24 cellular contexts compared by ENCODE assay signal in genomic region chr10:21464134-21464533, GRCh38.
A peak's percentile ranks its signal among the peaks of the same experiment; 100 is the strongest.
DNase-seq lines count a peak whose midpoint lies in the region; ATAC-seq and TF ChIP-seq lines count a peak whose summit lies in the region.
"Had no signal": no experiment of that assay in that cellular context is flagged by ENCODE, and none has a peak within 500 bp of the region (broad histone marks: within the 10 kb centered on the region; RNA-seq: fewer than 3 reads in every experiment).

No MANE protein-coding gene starts in this region.

- H3K27ac ChIP-seq in sigmoid colon (no peak overlapping the region), A673 (ENCODE audit: low read depth, low read length, poor library complexity, severe bottlenecking) (no peak overlapping the region)
- H3K27ac ChIP-seq: left ventricle myocardium inferior, SJSA1, skin epidermis, stomach, tibial nerve had no signal

- BruUV-seq in A673 (replicated peaks; lab: Mats Ljungman, UMichigan): no TSS peak

- H3K27me3 ChIP-seq in sigmoid colon (no peaks in the 10 kb centered on the region), A673 (replicated peaks; ENCODE audit: insufficient read depth, low read depth, low read length, poor library complexity) (no peaks in the 10 kb centered on the region)
- H3K27me3 ChIP-seq: SJSA1, stomach, tibial nerve had no signal

- no peak overlapping the region for H3K4me3 ChIP-seq in fibroblast of pulmonary artery (replicated peaks; ENCODE audit: low read depth, low read length)
- H3K4me3 ChIP-seq in sigmoid colon: no peak overlapping the region
- H3K4me3 ChIP-seq in A673 (ENCODE audit: low read depth, low read length, poor library complexity, severe bottlenecking): no peak overlapping the region
- H3K4me3 ChIP-seq: K562, left ventricle myocardium inferior, SJSA1, skin epidermis, stomach, tibial nerve had no signal

- H3K36me3 ChIP-seq in sigmoid colon: no peaks in the 10 kb centered on the region
- H3K36me3 ChIP-seq in A673 (ENCODE audit: insufficient read depth, low read length, poor library complexity, severe bottlenecking): no peaks in the 10 kb centered on the region
- H3K36me3 ChIP-seq: left ventricle myocardium inferior, SJSA1, stomach, tibial nerve had no signal

- no peak for TF ChIP-seq EP300 in sigmoid colon (IDR thresholded peaks at IDR 0.05)

- WGBS in sigmoid colon, 2 donors: 86 to 89% methylated on average over 7 of the region's 7 CpGs

- ATAC-seq in GM18505 (IDR thresholded peaks at IDR 0.05; ENCODE audit: unreplicated experiment): no peak
- ATAC-seq: activated CD4-positive, CD25-positive, alpha-beta regulatory T cell treated with anti-CD3 and anti-CD28 coated beads, Interleukin-2, amount 50 U/mL, for 24 hours; activated CD8-positive, alpha-beta T cell treated with anti-CD3 and anti-CD28 coated beads for 36 hours; activated naive CD4-positive, alpha-beta T cell treated with anti-CD3 and anti-CD28 coated beads, Interleukin-2, amount 50 U/mL, for 72 hours; K562; naive thymus-derived CD8-positive, alpha-beta T cell had no signal

- H3K9me3 ChIP-seq in sigmoid colon (no peaks in the 10 kb centered on the region), A673 (ENCODE audit: low read depth, low read length, poor library complexity, severe bottlenecking) (no peaks in the 10 kb centered on the region)
- H3K9me3 ChIP-seq: SJSA1, stomach, tibial nerve had no signal

- TF ChIP-seq POLR2A in sigmoid colon (IDR thresholded peaks at IDR 0.05) (no peak), GM18505 (IDR thresholded peaks at IDR 0.05; ENCODE audit: borderline replicate concordance, extremely low read depth, insufficient read depth, insufficient read length) (no peak)

- TF ChIP-seq CTCF in fibroblast of pulmonary artery (IDR thresholded peaks at IDR 0.05; ENCODE audit: low read length, missing control alignments): no peak
- TF ChIP-seq CTCF in sigmoid colon (IDR thresholded peaks at IDR 0.05): no peak
- no peak for TF ChIP-seq CTCF in A673 (conservative IDR thresholded peaks at IDR 0.05; ENCODE audit: low read depth, low read length)

- DNase-seq in EH (ENCODE audit: low read depth) (peak; percentile 59), HT1080 (ENCODE audit: low read depth) (peak; percentile 16), fibroblast of pulmonary artery (ENCODE audit: low read depth) (peak; percentile 11), sigmoid colon (peak; percentile 17), A673 (ENCODE audit: low spot score) (no peak), NCI-H1105 treated with DMSO at 0.1 percent for 48 hours (lab: John Stamatoyannopoulos, UW) (no peak)
- DNase-seq: activated CD8-positive, alpha-beta T cell treated with anti-CD3 and anti-CD28 coated beads for 36 hours; CD4-positive, alpha-beta T cell; DMS 273 treated with DMSO at 0.1 percent for 48 hours; GDM1; HCEC 1CT; left ventricle myocardium inferior; naive thymus-derived CD8-positive, alpha-beta T cell; NCI-H2029 treated with DMSO at 0.1 percent for 48 hours; NCI-H2227 treated with DMSO at 0.1 percent for 48 hours; stimulated activated CD8-positive, alpha-beta memory T cell treated with anti-CD3 and anti-CD28 coated beads, Interleukin-4, amount 100 ng/mL, for 48 hours; stomach had no signal

- intact Hi-C loops in sigmoid colon (cut with DNase I): no loop called here
- intact Hi-C loops in A673 (cut with micrococcal nuclease; ENCODE audit: unreplicated experiment): no loop called here

- CTCF ChIA-PET in A673 (lab: Charles Lee): no interaction called here

- POLR2A ChIA-PET in A673 (lab: Charles Lee; ENCODE audit: low non-redundant PET): no interaction called here

- H3K4me1 ChIP-seq in sigmoid colon (no peaks in the 10 kb centered on the region), A673 (ENCODE audit: insufficient read depth, low read length, poor library complexity, severe bottlenecking) (no peaks in the 10 kb centered on the region)
- H3K4me1 ChIP-seq: left ventricle myocardium inferior, SJSA1, stomach, tibial nerve had no signal

Comparison
In these comparisons a context has a peak if more than half of its experiments do, and no peak if none do; other contexts are left out.
1. DNase-seq: peak in EH (single experiment), HT1080 (single experiment), fibroblast of pulmonary artery (single experiment) and sigmoid colon (single experiment); none in A673 (single experiment) and NCI-H1105 treated with DMSO at 0.1 percent for 48 hours (single experiment).